1 cellular context compared by ENCODE assay signal in genomic region chr20:17936306-17936790, GRCh38.
TF ChIP-seq lines count a peak whose summit lies in the region.

No MANE protein-coding gene starts in this region.

TF ChIP-seq in GM12878, 131 proteins besides CTCF, POLR2A, EP300 and RAD21 (continued from another document):
- TF ChIP-seq MTA2 (IDR thresholded peaks at IDR 0.05; ENCODE audit: low read depth), result no peak
TF ChIP-seq in GM12878: peak in this region for 1.
